ENCODE assay signal across 24 cellular contexts in genomic region chrY:16101815-16102214, GRCh38.
"Had no signal": no experiment of that assay in that cellular context is flagged by ENCODE, and none has a peak within 500 bp of the region (broad histone marks: within the 10 kb centered on the region; RNA-seq: fewer than 3 reads in every experiment).

No MANE protein-coding gene starts in this region.

- H3K27ac ChIP-seq: breast epithelium, gastrocnemius medialis, left ventricle myocardium inferior, pancreas, prostate gland, sigmoid colon, upper lobe of left lung had no signal

- H3K27me3 ChIP-seq: breast epithelium, gastrocnemius medialis, pancreas, sigmoid colon, thyroid gland, upper lobe of left lung had no signal

- H3K9me3 ChIP-seq: breast epithelium, gastrocnemius medialis, left ventricle myocardium inferior, pancreas, prostate gland, sigmoid colon, thyroid gland, upper lobe of left lung had no signal

- H3K4me1 ChIP-seq: breast epithelium, gastrocnemius medialis, left ventricle myocardium inferior, pancreas, prostate gland, sigmoid colon, thyroid gland, upper lobe of left lung had no signal

- H3K4me3 ChIP-seq: breast epithelium, gastrocnemius medialis, left ventricle myocardium inferior, pancreas, prostate gland, sigmoid colon, thyroid gland, upper lobe of left lung had no signal

- DNase-seq: activated B cell treated with CpG ODN at 0.5 μM for 24 hours; activated naive CD4-positive, alpha-beta T cell; activated T-cell treated with anti-CD3 and anti-CD28 coated beads for 4 hours; activated T-cell treated with anti-CD3 and anti-CD28 coated beads, Interleukin-2, amount 50 U/mL, for 72 hours; central memory CD4-positive, alpha-beta T cell; gastrocnemius medialis; glutamatergic neuron; immature natural killer cell; kidney; left ventricle myocardium inferior; midbrain; naive thymus-derived CD4-positive, alpha-beta T cell; nucleus accumbens; pancreas; sigmoid colon; small intestine; stimulated activated CD4-positive, alpha-beta T cell treated with anti-CD3 and anti-CD28 coated beads, Interleukin-4, amount 100 ng/mL, for 24 hours; stimulated activated naive CD8-positive, alpha-beta T cell treated with anti-CD3 and anti-CD28 coated beads, Interleukin-15, amount 100 ng/mL, for 72 hours; substantia nigra; T-helper 2 cell; thyroid gland; upper lobe of left lung had no signal

- H3K36me3 ChIP-seq: breast epithelium, gastrocnemius medialis, left ventricle myocardium inferior, pancreas, prostate gland, sigmoid colon, thyroid gland, upper lobe of left lung had no signal
